In the genomic region with DNA sequence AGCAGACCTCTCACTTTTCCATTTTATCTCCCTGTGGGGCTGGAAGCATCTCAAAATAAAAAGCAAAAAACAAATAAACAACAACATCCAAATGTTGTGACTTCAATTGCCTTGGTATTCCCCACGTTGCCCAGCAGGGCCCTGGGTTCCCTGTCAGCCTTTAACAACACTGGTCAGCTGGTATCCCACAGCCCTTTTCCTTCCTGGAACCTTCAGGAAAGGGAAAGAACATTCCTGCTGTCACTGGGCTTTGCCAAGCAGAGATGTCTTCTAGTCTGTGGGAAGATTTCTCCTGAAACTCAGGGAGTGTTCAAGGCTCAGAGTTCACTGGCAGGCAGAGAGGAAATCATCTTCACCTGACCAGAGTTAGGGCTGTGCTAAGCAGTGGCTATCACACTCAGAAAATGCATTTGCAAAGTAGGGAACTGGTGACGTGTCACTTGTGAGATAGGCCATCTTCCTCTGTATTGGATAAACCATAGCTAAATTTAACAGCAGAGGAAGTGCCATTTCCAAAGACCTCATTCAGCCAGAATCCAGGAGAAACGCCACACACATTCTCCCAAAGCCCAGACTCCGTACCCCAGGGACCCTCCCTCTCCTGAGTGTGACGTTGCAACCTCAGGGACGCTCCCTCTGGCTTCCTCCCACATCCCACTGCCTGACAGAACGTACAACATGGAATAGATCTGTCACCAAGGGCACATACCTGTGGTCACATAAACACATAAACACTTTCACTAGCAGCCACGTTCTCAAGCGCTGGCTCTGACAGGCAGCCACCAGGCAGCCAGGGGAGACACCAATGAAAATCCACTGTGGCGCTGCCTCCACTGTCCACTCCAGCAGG, we compare ENCODE assay signal across 17 cellular contexts.
DNase-seq lines count a peak whose midpoint lies in the region; ATAC-seq, FAIRE-seq and TF ChIP-seq lines count a peak whose summit lies in the region.
"Had no signal": no experiment of that assay in that cellular context is flagged by ENCODE, and none has a peak within 500 bp of the region (broad histone marks: within the 10 kb centered on the region; RNA-seq: fewer than 3 reads in every experiment).

No MANE protein-coding gene starts in this region.

- intact Hi-C loops in mammary epithelial cell (cut with micrococcal nuclease) (no loop called here), MCF 10A (cut with micrococcal nuclease) (no loop called here), K562 (cut with micrococcal nuclease) (no loop called here)

- no peak overlapping the region for H3K9ac ChIP-seq in mammary epithelial cell (ENCODE audit: insufficient read depth, low read length)
- no peak overlapping the region for H3K9ac ChIP-seq in K562 (ENCODE audit: insufficient read depth in 1 of 2, low read depth in 2 of 2, low read length in 2 of 2)
- no peak overlapping the region for H3K9ac ChIP-seq in keratinocyte (ENCODE audit: control insufficient read depth, extremely low read depth, insufficient read depth, low read length)

- H3K36me3 Mint-ChIP-seq in MCF 10A (ENCODE audit: insufficient read depth, unreplicated experiment): no peaks in the 10 kb centered on the region
- H3K36me3 Mint-ChIP-seq: natural killer cell had no signal

- no peak overlapping the region for H3K27ac Mint-ChIP-seq in MCF 10A (ENCODE audit: low read depth, unreplicated experiment)
- H3K27ac Mint-ChIP-seq: natural killer cell; stimulated activated naive CD8-positive, alpha-beta T cell treated with anti-CD3 and anti-CD28 coated beads, Interleukin-15, Interleukin-2, amounts not matched to agents 100 ng/mL and 50 ng/mL, for 24 hours had no signal

- DNase-seq in mammary epithelial cell (peak; percentile 14), MCF 10A (ENCODE audit: unreplicated experiment) (no peak), K562 (ENCODE audit: extremely low read depth in 1 of 4, low spot score in 3 of 4) (no peak), keratinocyte (ENCODE audit: low read depth, low spot score) (no peak), occipital lobe (lab: John Stamatoyannopoulos, UW) (no peak), GM10248 (ENCODE audit: extremely low spot score) (no peak), NCI-H82 treated with DMSO at 0.1 percent for 48 hours (lab: John Stamatoyannopoulos, UW; ENCODE audit: unreplicated experiment) (no peak)
- DNase-seq in stimulated activated naive CD4-positive, alpha-beta T cell treated with Interleukin-2 at 50 U/mL for 16 hours (lab: John Stamatoyannopoulos, UW): no peak
- DNase-seq: activated gamma-delta T cell treated with Interleukin-2 at 50 U/mL for 16 hours, glutamatergic neuron, KG1, natural killer cell, NCI-H1930, NCI-H82 had no signal

- TF ChIP-seq CTCF in mammary epithelial cell (conservative IDR thresholded peaks at IDR 0.05 in 1 of 2, IDR thresholded peaks at IDR 0.05 in 1 of 2; ENCODE audit: extremely low read depth in 1 of 2, insufficient read depth in 1 of 2, low read depth in 1 of 2, low read length in 2 of 2) (no peak), MCF 10A (IDR thresholded peaks at IDR 0.05; ENCODE audit: unreplicated experiment) (no peak), K562 (IDR thresholded peaks at IDR 0.05 in 2 of 3, conservative IDR thresholded peaks at IDR 0.05 in 1 of 3; ENCODE audit: insufficient read depth in 2 of 3, low read depth in 1 of 3, low read length in 3 of 3) (no peak), keratinocyte (optimal IDR thresholded peaks at IDR 0.05 in 1 of 3, IDR thresholded peaks at IDR 0.05 in 1 of 3, conservative IDR thresholded peaks at IDR 0.05 in 1 of 3; ENCODE audit: extremely low read depth in 1 of 3, insufficient read depth in 2 of 3, low read length in 3 of 3) (no peak), GM10248 (IDR thresholded peaks at IDR 0.05; ENCODE audit: control extremely low read depth, extremely low read depth, low read depth, missing control alignments) (no peak)

- H3K27me3 Mint-ChIP-seq in MCF 10A (ENCODE audit: insufficient read depth, unreplicated experiment): no peaks in the 10 kb centered on the region

- H3K27ac ChIP-seq in mammary epithelial cell (ENCODE audit: insufficient read depth, low read depth, low read length) (no peak overlapping the region), K562 (ENCODE audit: extremely low read depth, low read depth, low read length) (no peak overlapping the region), keratinocyte (ENCODE audit: control insufficient read depth, insufficient read depth, low read length) (no peak overlapping the region)
- H3K27ac ChIP-seq: A549 had no signal

- H3K9me3 Mint-ChIP-seq in MCF 10A (ENCODE audit: unreplicated experiment): no peaks in the 10 kb centered on the region
- H3K9me3 Mint-ChIP-seq: natural killer cell; stimulated activated naive CD8-positive, alpha-beta T cell treated with anti-CD3 and anti-CD28 coated beads, Interleukin-15, Interleukin-2, amounts not matched to agents 100 ng/mL and 50 ng/mL, for 24 hours had no signal

- in situ Hi-C loops in mammary epithelial cell (cut with MboI; ENCODE audit: low sequenced_read_pairs in 2 of 2): no loop called here
- in situ Hi-C loops in K562 (cut with MboI): no loop called here

- no peak for FAIRE-seq in K562 (lab: Jason Lieb, UNC)
- FAIRE-seq in keratinocyte (lab: Jason Lieb, UNC): peak; percentile 13
- FAIRE-seq: A549 had no signal

- BruUV-seq in mammary epithelial cell (replicated peaks; lab: Mats Ljungman, UMichigan) (no TSS peak), MCF 10A (replicated peaks; lab: Mats Ljungman, UMichigan) (no TSS peak), K562 (replicated peaks; lab: Mats Ljungman, UMichigan) (no TSS peak)

- WGBS in mammary epithelial cell (ENCODE audit: low coverage, missing lambda C conversion rate): 42% methylated on average over 10 of the region's 10 CpGs
- 0% methylated on average over 9 of the region's 10 CpGs for WGBS in K562 (ENCODE audit: insufficient coverage, low coverage, missing lambda C conversion rate)

- H3K4me3 ChIP-seq in mammary epithelial cell (replicated peaks in 1 of 3; ENCODE audit: insufficient read depth in 1 of 3, low read depth in 2 of 3, low read length in 3 of 3): no peak overlapping the region
- no peak overlapping the region for H3K4me3 ChIP-seq in K562
- no peak overlapping the region for H3K4me3 ChIP-seq in keratinocyte (ENCODE audit: control insufficient read depth in 2 of 3, extremely low read depth in 1 of 3, insufficient read depth in 2 of 3, low read depth in 1 of 3, low read length in 3 of 3)
- H3K4me3 ChIP-seq: A549 had no signal

- no peak for TF ChIP-seq POLR2A in K562 (conservative IDR thresholded peaks at IDR 0.05)

- no peaks in the 10 kb centered on the region for H4K20me1 ChIP-seq in mammary epithelial cell (ENCODE audit: insufficient read depth, low read length)
- H4K20me1 ChIP-seq in K562 (replicated peaks; ENCODE audit: control insufficient read depth, insufficient read depth, low read length): no peaks in the 10 kb centered on the region
- H4K20me1 ChIP-seq in keratinocyte (ENCODE audit: control insufficient read depth, extremely low read depth, insufficient read depth, low read length): no peaks in the 10 kb centered on the region

- H3K9me1 ChIP-seq in K562 (ENCODE audit: control insufficient read depth, insufficient read depth, low read length) (no peaks in the 10 kb centered on the region), keratinocyte (ENCODE audit: control insufficient read depth, extremely low read depth, insufficient read depth, low read length) (no peaks in the 10 kb centered on the region)

- ATAC-seq in K562: no peak
- ATAC-seq: natural killer cell had no signal

- dilution Hi-C loops in mammary epithelial cell (cut with HindIII; ENCODE audit: low sequenced_read_pairs) (no loop called here), keratinocyte (cut with MboI; ENCODE audit: extremely low pct_ligation_motif_present, low sequenced_read_pairs) (no loop called here)

- H2AFZ ChIP-seq in mammary epithelial cell (ENCODE audit: low read depth, low read length) (peak overlapping the region; percentile 33), K562 (ENCODE audit: low read depth, low read length) (no peak overlapping the region), keratinocyte (ENCODE audit: control insufficient read depth, low read length) (no peak overlapping the region)

- H3K79me2 ChIP-seq in mammary epithelial cell (ENCODE audit: insufficient read depth, low read length): no peaks in the 10 kb centered on the region
- H3K79me2 ChIP-seq in K562 (ENCODE audit: control insufficient read depth, insufficient read depth, low read length): no peaks in the 10 kb centered on the region
- H3K79me2 ChIP-seq in keratinocyte (ENCODE audit: control insufficient read depth, insufficient read depth, low read length): no peaks in the 10 kb centered on the region

- H3K27me3 ChIP-seq in mammary epithelial cell (ENCODE audit: insufficient read depth, low read length) (no peaks in the 10 kb centered on the region), K562 (ENCODE audit: control insufficient read depth in 2 of 2, insufficient read depth in 2 of 2, low read length in 2 of 2) (no peaks in the 10 kb centered on the region), keratinocyte (ENCODE audit: control insufficient read depth, extremely low read depth, insufficient read depth, low read length) (no peaks in the 10 kb centered on the region)
- H3K27me3 ChIP-seq: breast epithelium had no signal

- no peak overlapping the region for H3K4me2 ChIP-seq in mammary epithelial cell (ENCODE audit: insufficient read depth, low read depth, low read length)
- H3K4me2 ChIP-seq in K562 (ENCODE audit: insufficient read depth, low read length): no peak overlapping the region
- no peak overlapping the region for H3K4me2 ChIP-seq in keratinocyte (ENCODE audit: control insufficient read depth, extremely low read depth, insufficient read depth, low read depth, low read length)
- H3K4me2 ChIP-seq: A549 had no signal

- POLR2A ChIA-PET in MCF 10A (lab: Yijun Ruan, JAX) (no interaction called here), K562 (lab: Yijun Ruan, JAX) (no interaction called here), GM10248 (lab: Yijun Ruan, JAX) (no interaction called here)

- CTCF ChIA-PET in mammary epithelial cell (lab: Charles Lee; ENCODE audit: low non-redundant PET): no interaction called here
- CTCF ChIA-PET in MCF 10A (lab: Yijun Ruan, JAX): no interaction called here
- CTCF ChIA-PET in K562 (lab: Yijun Ruan, JAX; ENCODE audit: low intra/inter-chr PET ratio): no interaction called here
- CTCF ChIA-PET in GM10248 (lab: Yijun Ruan, JAX): interaction anchor here (0.7 kb wide), 1 partner anchor 365 kb away, joined by 3 read pairs; no protein-coding TSS in a partner anchor

- H3K4me3 Mint-ChIP-seq in MCF 10A (ENCODE audit: unreplicated experiment): no peak overlapping the region
- H3K4me3 Mint-ChIP-seq: natural killer cell; stimulated activated naive CD8-positive, alpha-beta T cell treated with anti-CD3 and anti-CD28 coated beads, Interleukin-15, Interleukin-2, amounts not matched to agents 100 ng/mL and 50 ng/mL, for 24 hours had no signal

- H3K9me3 ChIP-seq in mammary epithelial cell (replicated peaks; ENCODE audit: insufficient read depth, low read length): no peaks in the 10 kb centered on the region
- H3K9me3 ChIP-seq in K562 (replicated peaks; ENCODE audit: control insufficient read depth, insufficient read depth, low read depth, low read length): no peaks in the 10 kb centered on the region
- H3K9me3 ChIP-seq in keratinocyte (ENCODE audit: control insufficient read depth, low read depth, low read length): no peaks in the 10 kb centered on the region
- H3K9me3 ChIP-seq: A549, breast epithelium had no signal

- no peaks in the 10 kb centered on the region for H3K4me1 ChIP-seq in mammary epithelial cell (ENCODE audit: insufficient read depth, low read length)
- H3K4me1 ChIP-seq in K562 (replicated peaks in 1 of 2; ENCODE audit: control insufficient read depth in 2 of 2, insufficient read depth in 2 of 2, low read length in 2 of 2): no peaks in the 10 kb centered on the region
- H3K4me1 ChIP-seq in keratinocyte (ENCODE audit: control insufficient read depth, extremely low read depth, insufficient read depth, low read length): no peaks in the 10 kb centered on the region
- H3K4me1 ChIP-seq: A549 had no signal

- TF ChIP-seq RAD21 in K562 (CRISPR knock-in tag; conservative IDR thresholded peaks at IDR 0.05 in 1 of 2, IDR thresholded peaks at IDR 0.05 in 1 of 2): no peak

- no peaks in the 10 kb centered on the region for H3K36me3 ChIP-seq in mammary epithelial cell (ENCODE audit: insufficient read depth, low read length)
- H3K36me3 ChIP-seq in K562 (ENCODE audit: control insufficient read depth, insufficient read depth, low read length): no peaks in the 10 kb centered on the region
- H3K36me3 ChIP-seq in keratinocyte (ENCODE audit: control insufficient read depth in 2 of 2, extremely low read depth in 1 of 2, insufficient read depth in 2 of 2, low read length in 2 of 2): no peaks in the 10 kb centered on the region
- H3K36me3 ChIP-seq: breast epithelium had no signal

- no peak for TF ChIP-seq EP300 in K562 (IDR thresholded peaks at IDR 0.05; ENCODE audit: low read length)

- H3K4me1 Mint-ChIP-seq in MCF 10A (ENCODE audit: insufficient read depth, unreplicated experiment): no peaks in the 10 kb centered on the region
- H3K4me1 Mint-ChIP-seq: natural killer cell had no signal
